Comparison of ENCODE assay signal across 8 cellular contexts in genomic region chr11:10934293-10934850, GRCh38.
A peak's percentile ranks its signal among the peaks of the same experiment; 100 is the strongest.
DNase-seq lines count a peak whose midpoint lies in the region; ATAC-seq and TF ChIP-seq lines count a peak whose summit lies in the region.

No MANE protein-coding gene starts in this region.

- H3K4me3 ChIP-seq in fibroblast of mammary gland (ENCODE audit: control insufficient read depth, low read depth, low read length) (peak overlapping the region; percentile 66), skin epidermis (peak overlapping the region; percentile 14 to 39 (median 25))

- H3K27ac Mint-ChIP-seq in T-cell: peak overlapping the region; percentile 49 to 50

- peaks cover 21 to 29% (median 22%) of the 10 kb centered on the region in 3 donors for H3K4me1 Mint-ChIP-seq in T-cell

- TF ChIP-seq CTCF in fibroblast of mammary gland (conservative IDR thresholded peaks at IDR 0.05; ENCODE audit: control insufficient read depth, insufficient read depth, low read depth, low read length): no peak

- peak; percentile 10 to 33 (median 14) for ATAC-seq in T-cell (replicated peaks in 1 of 4)
- no peak for ATAC-seq in GM19452 (IDR thresholded peaks at IDR 0.05; ENCODE audit: unreplicated experiment)

- H3K4me3 Mint-ChIP-seq in T-cell: peak overlapping the region; percentile 80 to 88 (median 87)

- peak overlapping the region in 20 of 21 experiments; percentile 50 to 82 (median 76) for H3K27ac ChIP-seq in skin epidermis

- H3K36me3 Mint-ChIP-seq in T-cell: no peaks in the 10 kb centered on the region

- CTCF ChIA-PET in T-cell (lab: Charles Lee): interaction anchor here (0.6 to 2.7 kb wide), 36 partner anchors 8 to 1110 kb away, joined by 3 to 17 read pairs (median 4); partner anchors contain the start of gene EIF4G2 (in 2 of the 2)

- POLR2A ChIA-PET in T-cell (lab: Charles Lee): interaction anchor here in 1 of 2 donors (1.1 kb wide), 1 partner anchor 126 kb away, joined by 7 read pairs; the partner anchor contains the start of gene EIF4G2

- DNase-seq in NCI-H2227 (lab: John Stamatoyannopoulos, UW; ENCODE audit: unreplicated experiment) (peak; percentile 27), NCI-H2227 treated with DMSO at 0.1 percent for 48 hours (lab: John Stamatoyannopoulos, UW) (no peak), T-cell (peak in 7 of 34 experiments; percentile 10 to 20 (median 18)), fibroblast of mammary gland (ENCODE audit: low read depth) (no peak), AG08395 (ENCODE audit: low spot score) (no peak), dermis blood vessel endothelial cell (no peak)

- peaks cover 24% of the 10 kb centered on the region in 2 donors for H3K27me3 Mint-ChIP-seq in T-cell

- H3K9me3 Mint-ChIP-seq in T-cell: no peaks in the 10 kb centered on the region
